In genomic region chr3:79140718-79141117, GRCh38 we compare ENCODE assay signal across 15 cellular contexts.
DNase-seq lines count a peak whose midpoint lies in the region; ATAC-seq and TF ChIP-seq lines count a peak whose summit lies in the region.
"Had no signal": no experiment of that assay in that cellular context is flagged by ENCODE, and none has a peak within 500 bp of the region (broad histone marks: within the 10 kb centered on the region; RNA-seq: fewer than 3 reads in every experiment).

No MANE protein-coding gene starts in this region.

- no peak overlapping the region for H3K27ac ChIP-seq in AG04450 (ENCODE audit: low read depth, low read length)
- H3K27ac ChIP-seq: C4-2B, hepatocyte, suprapubic skin had no signal

- no peaks in the 10 kb centered on the region for H3K9me3 ChIP-seq in AG04450 (ENCODE audit: control insufficient read depth, insufficient read depth, low read length)
- H3K9me3 ChIP-seq: suprapubic skin had no signal

- H3K27ac Mint-ChIP-seq in stimulated activated naive B cell treated with anti-CD40 and anti-IgM and Interleukin-4, amounts not matched to agents 10 μg/mL and 1 μg/mL and 100 μg/mL, for 72 hours: no peak overlapping the region
- H3K27ac Mint-ChIP-seq: activated B cell treated with CpG ODN at 0.5 μM for 24 hours had no signal

- POLR2A ChIA-PET in AG04450 (lab: Yijun Ruan, JAX): no interaction called here

- TF ChIP-seq CTCF in AG04450 (IDR thresholded peaks at IDR 0.05; ENCODE audit: low read depth, low read length): 0 out of 2 replicates have a peak, but pooled peaks have one; percentile 5

- H3K4me3 Mint-ChIP-seq in stimulated activated naive B cell treated with anti-CD40 and anti-IgM and Interleukin-4, amounts not matched to agents 10 μg/mL and 1 μg/mL and 100 μg/mL, for 72 hours: no peak overlapping the region
- H3K4me3 Mint-ChIP-seq: activated B cell treated with CpG ODN at 0.5 μM for 24 hours; central memory CD8-positive, alpha-beta T cell had no signal

- ATAC-seq in SK-N-SH treated with all-trans-retinoic acid at 6 μM for 48 hours (peak; percentile 79), HG02623 (IDR thresholded peaks at IDR 0.05; ENCODE audit: unreplicated experiment) (no peak)
- ATAC-seq in stimulated activated naive B cell treated with anti-CD40 and anti-IgM and Interleukin-4, amounts not matched to agents 10 μg/mL and 1 μg/mL and 100 μg/mL, for 72 hours (replicated peaks): no peak

- no peaks in the 10 kb centered on the region for H3K4me1 Mint-ChIP-seq in stimulated activated naive B cell treated with anti-CD40 and anti-IgM and Interleukin-4, amounts not matched to agents 10 μg/mL and 1 μg/mL and 100 μg/mL, for 72 hours
- H3K4me1 Mint-ChIP-seq: activated B cell treated with CpG ODN at 0.5 μM for 24 hours; central memory CD8-positive, alpha-beta T cell had no signal

- in situ Hi-C loops in KBM-7 (cut with MboI; ENCODE audit: low pct_unique_long_range_greater_than_20kb, low sequenced_read_pairs): no loop called here

- no peaks in the 10 kb centered on the region for H3K27me3 ChIP-seq in AG04450 (ENCODE audit: control insufficient read depth, insufficient read depth, low read length)
- H3K27me3 ChIP-seq: hepatocyte, suprapubic skin had no signal

- H3K4me3 ChIP-seq in AG04450 (ENCODE audit: low read depth, low read length): no peak overlapping the region
- H3K4me3 ChIP-seq: hepatocyte, suprapubic skin had no signal

- H3K36me3 Mint-ChIP-seq in stimulated activated naive B cell treated with anti-CD40 and anti-IgM and Interleukin-4, amounts not matched to agents 10 μg/mL and 1 μg/mL and 100 μg/mL, for 72 hours: no peaks in the 10 kb centered on the region

- DNase-seq in AG04450 (ENCODE audit: low read depth, low spot score) (peak; percentile 11), GM04504 (ENCODE audit: low read depth) (peak; percentile 37), fibroblast of peridontal ligament (ENCODE audit: extremely low read depth) (peak; percentile 70), KBM-7 (no peak)
- no peak for DNase-seq in stimulated activated CD4-positive, alpha-beta T cell treated with anti-CD3 and anti-CD28 coated beads, Interleukin-2, amount 100 ng/mL, for 24 hours
- no peak for DNase-seq in stimulated activated naive B cell treated with anti-CD40 and anti-IgM and Interleukin-4, amounts not matched to agents 10 μg/mL and 1 μg/mL and 100 μg/mL, for 72 hours
- DNase-seq: activated B cell treated with CpG ODN at 0.5 μM for 24 hours; DND-41; stimulated activated CD4-positive, alpha-beta T cell treated with anti-CD3 and anti-CD28 coated beads, Interleukin-15, amount 100 ng/mL, for 24 hours had no signal

- H3K27me3 Mint-ChIP-seq in stimulated activated naive B cell treated with anti-CD40 and anti-IgM and Interleukin-4, amounts not matched to agents 10 μg/mL and 1 μg/mL and 100 μg/mL, for 72 hours: no peaks in the 10 kb centered on the region
- H3K27me3 Mint-ChIP-seq: activated B cell treated with CpG ODN at 0.5 μM for 24 hours; central memory CD8-positive, alpha-beta T cell had no signal

- CTCF ChIA-PET in AG04450 (lab: Charles Lee): no interaction called here

- H3K9me3 Mint-ChIP-seq in stimulated activated naive B cell treated with anti-CD40 and anti-IgM and Interleukin-4, amounts not matched to agents 10 μg/mL and 1 μg/mL and 100 μg/mL, for 72 hours: peaks cover 0 to 6% of the 10 kb centered on the region in 2 donors

TF ChIP-seq in SK-N-SH treated with all-trans-retinoic acid at 6 μM for 48 hours, 23 proteins besides CTCF, POLR2A, EP300 and RAD21:
- no peak for TF ChIP-seq ISL1 (CRISPR knock-in tag; IDR thresholded peaks at IDR 0.05)
- no peak for TF ChIP-seq TCF4 (CRISPR knock-in tag; IDR thresholded peaks at IDR 0.05; ENCODE audit: borderline replicate concordance)
- TF ChIP-seq ZNF565 (CRISPR knock-in tag; conservative IDR thresholded peaks at IDR 0.05; ENCODE audit: low read depth): no peak
- no peak for TF ChIP-seq TSHZ2 (CRISPR knock-in tag; IDR thresholded peaks at IDR 0.05)
- TF ChIP-seq ESRRG (CRISPR knock-in tag; IDR thresholded peaks at IDR 0.05): no peak
- TF ChIP-seq TOX (CRISPR knock-in tag; IDR thresholded peaks at IDR 0.05; ENCODE audit: borderline replicate concordance): no peak
- no peak for TF ChIP-seq GLIS3 (CRISPR knock-in tag; IDR thresholded peaks at IDR 0.05)
- no peak for TF ChIP-seq PPARA (CRISPR knock-in tag; IDR thresholded peaks at IDR 0.05; ENCODE audit: borderline replicate concordance)
- no peak for TF ChIP-seq CREB5 (CRISPR knock-in tag; IDR thresholded peaks at IDR 0.05; ENCODE audit: low read depth)
- TF ChIP-seq BACH2 (CRISPR knock-in tag; IDR thresholded peaks at IDR 0.05; ENCODE audit: borderline replicate concordance): no peak
- no peak for TF ChIP-seq ZC3H10 (CRISPR knock-in tag; IDR thresholded peaks at IDR 0.05)
- no peak for TF ChIP-seq ZFP30 (CRISPR knock-in tag; IDR thresholded peaks at IDR 0.05)
- no peak for TF ChIP-seq ZNF8 (CRISPR knock-in tag; IDR thresholded peaks at IDR 0.05)
- TF ChIP-seq RARB (CRISPR knock-in tag; IDR thresholded peaks at IDR 0.05): no peak
- TF ChIP-seq SNAI2 (CRISPR knock-in tag; IDR thresholded peaks at IDR 0.05): no peak
- TF ChIP-seq, protein P1, sequence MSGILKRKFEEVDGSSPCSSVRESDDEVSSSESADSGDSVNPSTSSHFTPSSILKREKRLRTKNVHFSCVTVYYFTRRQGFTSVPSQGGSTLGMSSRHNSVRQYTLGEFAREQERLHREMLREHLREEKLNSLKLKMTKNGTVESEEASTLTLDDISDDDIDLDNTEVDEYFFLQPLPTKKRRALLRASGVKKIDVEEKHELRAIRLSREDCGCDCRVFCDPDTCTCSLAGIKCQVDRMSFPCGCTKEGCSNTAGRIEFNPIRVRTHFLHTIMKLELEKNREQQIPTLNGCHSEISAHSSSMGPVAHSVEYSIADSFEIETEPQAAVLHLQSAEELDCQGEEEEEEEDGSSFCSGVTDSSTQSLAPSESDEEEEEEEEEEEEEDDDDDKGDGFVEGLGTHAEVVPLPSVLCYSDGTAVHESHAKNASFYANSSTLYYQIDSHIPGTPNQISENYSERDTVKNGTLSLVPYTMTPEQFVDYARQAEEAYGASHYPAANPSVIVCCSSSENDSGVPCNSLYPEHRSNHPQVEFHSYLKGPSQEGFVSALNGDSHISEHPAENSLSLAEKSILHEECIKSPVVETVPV (CRISPR knock-in tag; IDR thresholded peaks at IDR 0.05): no peak
- TF ChIP-seq CSDC2 (CRISPR knock-in tag; IDR thresholded peaks at IDR 0.05): no peak
- no peak for TF ChIP-seq ZNF70 (CRISPR knock-in tag; IDR thresholded peaks at IDR 0.05)

Comparison
In these comparisons a context has a peak if more than half of its experiments do, and no peak if none do; other contexts are left out.
1. DNase-seq: peak in AG04450 (single experiment), GM04504 (single experiment) and fibroblast of peridontal ligament (single experiment); none in KBM-7 (single experiment), stimulated activated CD4-positive, alpha-beta T cell treated with anti-CD3 and anti-CD28 coated beads, Interleukin-2, amount 100 ng/mL, for 24 hours (0 of 2) and stimulated activated naive B cell treated with anti-CD40 and anti-IgM and Interleukin-4, amounts not matched to agents 10 μg/mL and 1 μg/mL and 100 μg/mL, for 72 hours (single experiment).